Comparison of ENCODE assay signal across 31 cellular contexts in genomic region chr9:130311019-130311773, GRCh38. TPM values are rescaled to one million over a fixed set of nuclear protein-coding genes. Genes with fewer than 3 reads are reported as not detected.
"Had no signal": no experiment of that assay in that cellular context is flagged by ENCODE, and none has a peak within 500 bp of the region (broad histone marks: within the 10 kb centered on the region; RNA-seq: fewer than 3 reads in every experiment).

No MANE protein-coding gene starts in this region.

- H3K4me3 ChIP-seq: esophagus muscularis mucosa, heart left ventricle, lung, ovary, spleen, thoracic aorta had no signal

- H3K9me3 Mint-ChIP-seq: activated naive CD4-positive, alpha-beta T cell treated with anti-CD3 and anti-CD28 coated beads, Interleukin-2, amount 50 U/mL, for 24 hours; activated naive CD8-positive, alpha-beta T cell treated with anti-CD3 and anti-CD28 coated beads, Interleukin-2, amount 50 U/mL, for 24 hours; activated T-cell treated with anti-CD3 and anti-CD28 coated beads, Interleukin-2, amount 50 U/mL, for 4 hours; activated T-helper 2 cell treated with anti-CD3 and anti-CD28 coated beads, Interferon-gamma antibody, Interleukin-2, Interleukin-4, amounts not matched to agents 10 μg/mL and 5 μg/mL and 100 μg/mL, durations not matched to agents 14 hours and 24 hours and 36 hours; dendritic cell treated with granulocyte-macrophage colony-stimulating factor and Interleukin-4, amounts not matched to agents 40 ng/mL and 50 ng/mL, for 4 days; endodermal cell; immature natural killer cell; natural killer cell treated with Interleukin-12 subunit alpha and Interleukin-12 subunit beta and Interleukin-15 and Interleukin-18, amount 100 ng/mL, for 72 hours had no signal

- H3K27me3 Mint-ChIP-seq: dendritic cell treated with granulocyte-macrophage colony-stimulating factor and Interleukin-4, amounts not matched to agents 40 ng/mL and 50 ng/mL, for 4 days had no signal

- H3K27ac Mint-ChIP-seq: activated CD8-positive, alpha-beta T cell treated with anti-CD3 and anti-CD28 coated beads for 36 hours; activated naive CD4-positive, alpha-beta T cell treated with anti-CD3 and anti-CD28 coated beads, Interleukin-2, amount 50 U/mL, for 24 hours; activated naive CD8-positive, alpha-beta T cell treated with anti-CD3 and anti-CD28 coated beads, Interleukin-2, amount 50 U/mL, for 24 hours; activated T-helper 2 cell treated with anti-CD3 and anti-CD28 coated beads, Interferon-gamma antibody, Interleukin-2, Interleukin-4, amounts not matched to agents 10 μg/mL and 5 μg/mL and 100 μg/mL, durations not matched to agents 14 hours and 24 hours and 36 hours; dendritic cell treated with granulocyte-macrophage colony-stimulating factor and Interleukin-4, amounts not matched to agents 40 ng/mL and 50 ng/mL, for 4 days; endodermal cell; immature natural killer cell; natural killer cell treated with Interleukin-12 subunit alpha and Interleukin-12 subunit beta and Interleukin-15 and Interleukin-18, amount 100 ng/mL, for 72 hours; progenitor cell of endocrine pancreas had no signal

- DNase-seq: activated CD4-positive, alpha-beta T cell treated with anti-CD3 and anti-CD28 coated beads, Interleukin-2, amount 50 U/mL, for 1 hour; activated CD4-positive, CD25-positive, alpha-beta regulatory T cell treated with anti-CD3 and anti-CD28 coated beads, Interleukin-2, amount 50 U/mL, for 72 hours; activated CD8-positive, alpha-beta T cell treated with anti-CD3 and anti-CD28 coated beads for 36 hours; activated naive CD8-positive, alpha-beta T cell treated with anti-CD3 and anti-CD28 coated beads, Interleukin-2, amount 50 U/mL, for 24 hours; activated T-cell treated with anti-CD3 and anti-CD28 coated beads, Interleukin-2, amount 50 U/mL, for 4 hours; amygdala; central memory CD4-positive, alpha-beta T cell; endodermal cell; foreskin keratinocyte; hypothalamus; immature natural killer cell; mesendoderm; ovary; spleen; stimulated activated CD4-positive, alpha-beta T cell treated with anti-CD3 and anti-CD28 coated beads, Interleukin-2, amount 100 ng/mL, for 48 hours; stimulated activated naive CD8-positive, alpha-beta T cell treated with anti-CD3 and anti-CD28 coated beads, Interleukin-15, Interleukin-2, amounts not matched to agents 100 U/mL and 50 U/mL, for 24 hours; T-helper 1 cell; trophoblast cell had no signal

- H3K36me3 ChIP-seq: neutrophil, ovary, spleen, thoracic aorta had no signal

- H3K36me3 Mint-ChIP-seq: activated naive CD4-positive, alpha-beta T cell treated with anti-CD3 and anti-CD28 coated beads, Interleukin-2, amount 50 U/mL, for 24 hours; immature natural killer cell; natural killer cell treated with Interleukin-12 subunit alpha and Interleukin-12 subunit beta and Interleukin-15 and Interleukin-18, amount 100 ng/mL, for 72 hours had no signal

- H3K9me3 ChIP-seq: esophagus muscularis mucosa, heart left ventricle, neutrophil, ovary, thoracic aorta had no signal

- H3K4me3 Mint-ChIP-seq: activated CD8-positive, alpha-beta T cell treated with anti-CD3 and anti-CD28 coated beads for 36 hours; activated naive CD4-positive, alpha-beta T cell treated with anti-CD3 and anti-CD28 coated beads, Interleukin-2, amount 50 U/mL, for 24 hours; activated naive CD8-positive, alpha-beta T cell treated with anti-CD3 and anti-CD28 coated beads, Interleukin-2, amount 50 U/mL, for 24 hours; activated T-cell treated with anti-CD3 and anti-CD28 coated beads, Interleukin-2, amount 50 U/mL, for 4 hours; dendritic cell treated with granulocyte-macrophage colony-stimulating factor and Interleukin-4, amounts not matched to agents 40 ng/mL and 50 ng/mL, for 4 days; endodermal cell; immature natural killer cell; natural killer cell treated with Interleukin-12 subunit alpha and Interleukin-12 subunit beta and Interleukin-15 and Interleukin-18, amount 100 ng/mL, for 72 hours had no signal

- H3K27me3 ChIP-seq: esophagus muscularis mucosa, foreskin keratinocyte, heart left ventricle, ovary had no signal

- H3K27ac ChIP-seq: foreskin keratinocyte, neutrophil, ovary, spleen, thoracic aorta had no signal

- ATAC-seq: activated CD8-positive, alpha-beta T cell treated with anti-CD3 and anti-CD28 coated beads for 36 hours; activated naive CD8-positive, alpha-beta T cell treated with anti-CD3 and anti-CD28 coated beads, Interleukin-2, amount 50 U/mL, for 24 hours; activated T-cell treated with anti-CD3 and anti-CD28 coated beads, Interleukin-2, amount 50 U/mL, for 4 hours; foreskin keratinocyte; heart left ventricle; left lobe of liver; natural killer cell treated with Interleukin-12 subunit alpha and Interleukin-12 subunit beta and Interleukin-15 and Interleukin-18, amount 100 ng/mL, for 72 hours; stimulated activated naive CD8-positive, alpha-beta T cell treated with anti-CD3 and anti-CD28 coated beads, Interleukin-15, Interleukin-2, amounts not matched to agents 100 U/mL and 50 U/mL, for 24 hours had no signal

- H3K4me1 Mint-ChIP-seq: activated naive CD4-positive, alpha-beta T cell treated with anti-CD3 and anti-CD28 coated beads, Interleukin-2, amount 50 U/mL, for 24 hours; activated naive CD8-positive, alpha-beta T cell treated with anti-CD3 and anti-CD28 coated beads, Interleukin-2, amount 50 U/mL, for 24 hours; endodermal cell; immature natural killer cell had no signal

- H3K4me1 ChIP-seq: foreskin keratinocyte had no signal

RNA-seq across cellular contexts. Expression of gene HMCN2, which starts 45.6 kb away (rescaled TPM):
- total RNA-seq: activated CD8-positive, alpha-beta T cell treated with anti-CD3 and anti-CD28 coated beads for 36 hours; activated T-helper 2 cell treated with anti-CD3 and anti-CD28 coated beads, Interferon-gamma antibody, Interleukin-2, Interleukin-4, amounts not matched to agents 10 μg/mL and 5 μg/mL and 100 μg/mL, durations not matched to agents 14 hours and 24 hours and 36 hours; foreskin keratinocyte; kidney epithelial cell; mononuclear cell; natural killer cell treated with Interleukin-12 subunit alpha and Interleukin-12 subunit beta and Interleukin-15 and Interleukin-18, amount 100 ng/mL, for 72 hours had no signal
